Comparison of ENCODE assay signal across 30 cellular contexts in the genomic region with DNA sequence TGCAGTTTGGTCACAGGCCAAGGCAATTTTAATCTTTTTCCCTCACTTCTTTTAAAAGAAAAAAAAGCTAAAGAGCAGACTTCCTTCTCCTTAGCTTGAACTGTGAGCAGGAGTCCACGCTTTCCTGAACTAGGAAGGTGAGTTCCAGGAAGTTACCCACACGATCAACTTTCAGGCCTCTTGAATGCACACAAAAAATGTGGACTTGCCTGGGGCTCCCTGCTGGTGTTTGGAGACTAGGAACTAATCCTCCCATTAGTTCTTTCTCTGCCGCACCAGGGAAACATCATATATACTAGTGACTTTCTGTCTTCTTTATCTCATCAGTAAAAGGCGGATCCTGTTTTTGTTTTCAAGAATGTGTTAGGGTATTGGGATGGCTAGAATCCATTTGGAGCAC.
DNase-seq lines count a peak whose midpoint lies in the region; ATAC-seq and TF ChIP-seq lines count a peak whose summit lies in the region.
"Had no signal": no experiment of that assay in that cellular context is flagged by ENCODE, and none has a peak within 500 bp of the region (broad histone marks: within the 10 kb centered on the region; RNA-seq: fewer than 3 reads in every experiment).

No MANE protein-coding gene starts in this region.

- no peak overlapping the region for H3K9ac ChIP-seq in trophoblast cell (ENCODE audit: low read length)
- H3K9ac ChIP-seq: BLaER1 treated with 17β-estradiol and CSF1 and Interleukin-3, amounts not matched to agents 10 nM and 100 nM had no signal

- H3K4ac ChIP-seq in trophoblast cell (ENCODE audit: low read depth, low read length): no peak overlapping the region

- TF ChIP-seq CTCF in chondrocyte (IDR thresholded peaks at IDR 0.05): no peak
- no peak for TF ChIP-seq CTCF in GM20000 (IDR thresholded peaks at IDR 0.05; ENCODE audit: extremely low read depth, missing control alignments)

- H3K36me3 ChIP-seq in HAP-1 (replicated peaks): no peaks in the 10 kb centered on the region
- H3K36me3 ChIP-seq in trophoblast cell (ENCODE audit: control insufficient read depth in 1 of 2, insufficient read depth in 2 of 2, low read length in 2 of 2): no peaks in the 10 kb centered on the region
- H3K36me3 ChIP-seq: ascending aorta; BLaER1 treated with 17β-estradiol and CSF1 and Interleukin-3, amounts not matched to agents 10 nM and 100 nM; stomach; tibial nerve had no signal

- H2AFZ ChIP-seq in trophoblast cell (ENCODE audit: insufficient read depth, low read length, poor library complexity): no peak overlapping the region

- no peak overlapping the region for H3K4me3 Mint-ChIP-seq in chondrocyte (ENCODE audit: unreplicated experiment)
- H3K4me3 Mint-ChIP-seq: activated naive CD8-positive, alpha-beta T cell treated with anti-CD3 and anti-CD28 coated beads, Interleukin-2, amount 10 ng/mL, durations not matched to agents 7 days and 5 days had no signal

- H3K14ac ChIP-seq in trophoblast cell (ENCODE audit: low read length): no peak overlapping the region

- H3K27me3 ChIP-seq in HAP-1 (ENCODE audit: low read depth) (no peaks in the 10 kb centered on the region), trophoblast cell (ENCODE audit: insufficient read depth, low read length) (no peaks in the 10 kb centered on the region)
- H3K27me3 ChIP-seq: ascending aorta; BLaER1 treated with 17β-estradiol and CSF1 and Interleukin-3, amounts not matched to agents 10 nM and 100 nM; stomach; tibial nerve had no signal

- H3K36me3 Mint-ChIP-seq in chondrocyte (ENCODE audit: low read depth): no peaks in the 10 kb centered on the region
- H3K36me3 Mint-ChIP-seq: activated naive CD8-positive, alpha-beta T cell treated with anti-CD3 and anti-CD28 coated beads, Interleukin-2, amount 10 ng/mL, durations not matched to agents 7 days and 5 days had no signal

- H3K4me1 ChIP-seq in HAP-1 (no peaks in the 10 kb centered on the region), trophoblast cell (ENCODE audit: control insufficient read depth in 1 of 2, insufficient read depth in 2 of 2, low read length in 2 of 2) (peaks cover 15 to 17% of the 10 kb centered on the region in 2 experiments)
- H3K4me1 ChIP-seq: ascending aorta; BLaER1 treated with 17β-estradiol and CSF1 and Interleukin-3, amounts not matched to agents 10 nM and 100 nM had no signal

- H3K79me2 ChIP-seq in trophoblast cell (ENCODE audit: control insufficient read depth, insufficient read depth, low read length, poor library complexity): peaks cover 2% of the 10 kb centered on the region

- H3K18ac ChIP-seq in trophoblast cell (ENCODE audit: low read length): no peak overlapping the region

- no peak overlapping the region for H4K91ac ChIP-seq in trophoblast cell (ENCODE audit: low read depth, low read length)

- peak overlapping the region; percentile 8 for H3K27ac ChIP-seq in trophoblast cell (ENCODE audit: low read depth, low read length)
- H3K27ac ChIP-seq: ascending aorta; BLaER1 treated with 17β-estradiol and CSF1 and Interleukin-3, amounts not matched to agents 10 nM and 100 nM; RWPE1; stomach; tibial nerve had no signal

- H3K4me3 ChIP-seq in HAP-1 (no peak overlapping the region), trophoblast cell (ENCODE audit: low read depth, low read length) (no peak overlapping the region)
- H3K4me3 ChIP-seq: ascending aorta; BLaER1 treated with 17β-estradiol and CSF1 and Interleukin-3, amounts not matched to agents 10 nM and 100 nM; stomach; tibial nerve had no signal

- no peaks in the 10 kb centered on the region for H3K27me3 Mint-ChIP-seq in chondrocyte (ENCODE audit: low read depth)
- H3K27me3 Mint-ChIP-seq: activated naive CD8-positive, alpha-beta T cell treated with anti-CD3 and anti-CD28 coated beads, Interleukin-2, amount 10 ng/mL, durations not matched to agents 7 days and 5 days had no signal

- peaks cover 49% of the 10 kb centered on the region for H3K4me1 Mint-ChIP-seq in chondrocyte (ENCODE audit: low read depth)
- H3K4me1 Mint-ChIP-seq: activated naive CD8-positive, alpha-beta T cell treated with anti-CD3 and anti-CD28 coated beads, Interleukin-2, amount 10 ng/mL, durations not matched to agents 7 days and 5 days had no signal

- DNase-seq in HAP-1 (ENCODE audit: low spot score in 2 of 2) (peak; percentile 27 to 47), chondrocyte (ENCODE audit: low spot score) (no peak), islet precursor cell (peak; percentile 83), trophoblast cell (peak; percentile 90 to 94), GM20000 (ENCODE audit: low spot score) (no peak), DMS53 treated with DMSO at 0.1 percent for 48 hours (lab: John Stamatoyannopoulos, UW; ENCODE audit: unreplicated experiment) (no peak)
- DNase-seq: activated CD4-positive, alpha-beta T cell treated with anti-CD3 and anti-CD28 coated beads for 4 hours; activated CD8-positive, alpha-beta memory T cell treated with anti-CD3 and anti-CD28 coated beads for 24 hours; activated effector memory CD4-positive, alpha-beta T cell treated with anti-CD3 and anti-CD28 coated beads, Interleukin-2, amount 50 U/mL, for 16 hours; activated naive CD8-positive, alpha-beta T cell treated with anti-CD3 and anti-CD28 coated beads, Interleukin-2, amount 10 ng/mL, durations not matched to agents 7 days and 5 days; activated T-cell treated with anti-CD3 and anti-CD28 coated beads, Interleukin-2, amount 50 U/mL, for 1 hour; caudate nucleus; COR-L47; dermis blood vessel endothelial cell; DMS53; GDM1; KBM-7; kidney glomerular epithelial cell; mesenchymal stem cell; NCI-H1436; NCI-H2081 treated with DMSO at 0.1 percent for 48 hours; nucleus accumbens; stomach had no signal

- H3K23ac ChIP-seq in trophoblast cell (ENCODE audit: low read length): no peak overlapping the region

- in situ Hi-C loops in HAP-1 (cut with MboI; ENCODE audit: low sequenced_read_pairs): no loop called here

- H3K9me3 Mint-ChIP-seq in chondrocyte (ENCODE audit: low read depth): no peaks in the 10 kb centered on the region
- H3K9me3 Mint-ChIP-seq: activated naive CD8-positive, alpha-beta T cell treated with anti-CD3 and anti-CD28 coated beads, Interleukin-2, amount 10 ng/mL, durations not matched to agents 7 days and 5 days had no signal

- ATAC-seq in HG02759 (IDR thresholded peaks at IDR 0.05; ENCODE audit: unreplicated experiment) (no peak), GM21529 (IDR thresholded peaks at IDR 0.05; ENCODE audit: unreplicated experiment) (no peak)
- ATAC-seq: HCT116 had no signal

- no peak overlapping the region for H4K8ac ChIP-seq in trophoblast cell (ENCODE audit: low read depth, low read length)

- no CpG with 5 or more reads among the region's 4 CpGs for WGBS in trophoblast cell (ENCODE audit: extremely low coverage, insufficient coverage, insufficient read length)

- H3K9me3 ChIP-seq in HAP-1 (no peaks in the 10 kb centered on the region), trophoblast cell (ENCODE audit: insufficient read depth, low read depth, low read length) (no peaks in the 10 kb centered on the region)
- H3K9me3 ChIP-seq: ascending aorta, stomach, tibial nerve had no signal

- no peak overlapping the region for H2BK5ac ChIP-seq in trophoblast cell (ENCODE audit: low read depth, low read length, poor library complexity)

- no peak overlapping the region for H2AK5ac ChIP-seq in trophoblast cell (ENCODE audit: low read length)

- H2BK12ac ChIP-seq in trophoblast cell (ENCODE audit: low read length): no peak overlapping the region

- peaks cover 8% of the 10 kb centered on the region for H3K79me1 ChIP-seq in trophoblast cell (ENCODE audit: low read length)

- no peak overlapping the region for H4K12ac ChIP-seq in trophoblast cell (ENCODE audit: low read depth, low read length)

- H2BK120ac ChIP-seq in trophoblast cell (ENCODE audit: insufficient read depth, low read length, poor library complexity): no peak overlapping the region

- H3K4me2 ChIP-seq in trophoblast cell (ENCODE audit: low read length): no peak overlapping the region
- H3K4me2 ChIP-seq: BLaER1 treated with 17β-estradiol and CSF1 and Interleukin-3, amounts not matched to agents 10 nM and 100 nM had no signal

- H3K27ac Mint-ChIP-seq in chondrocyte (ENCODE audit: unreplicated experiment): peak overlapping the region; percentile 25
- H3K27ac Mint-ChIP-seq: activated naive CD8-positive, alpha-beta T cell treated with anti-CD3 and anti-CD28 coated beads, Interleukin-2, amount 10 ng/mL, durations not matched to agents 7 days and 5 days had no signal

Comparison
In these comparisons a context has a peak if more than half of its experiments do, and no peak if none do; other contexts are left out.
1. DNase-seq: peak in HAP-1 (2 of 2), islet precursor cell (single experiment) and trophoblast cell (2 of 2); none in chondrocyte (single experiment), GM20000 (single experiment) and DMS53 treated with DMSO at 0.1 percent for 48 hours (single experiment).